ENCODE assay signal across 8 cellular contexts in genomic region chr12:124565071-124565491, GRCh38. TPM values are rescaled to one million over a fixed set of nuclear protein-coding genes. Genes with fewer than 3 reads are reported as not detected.
DNase-seq lines count a peak whose midpoint lies in the region; ATAC-seq, FAIRE-seq and TF ChIP-seq lines count a peak whose summit lies in the region.

No MANE protein-coding gene starts in this region.

- no peak overlapping the region for H2AFZ ChIP-seq in H9 (ENCODE audit: low read length)
- no peak overlapping the region for H2AFZ ChIP-seq in mesenchymal stem cell (ENCODE audit: low read depth, low read length)

- H2BK20ac ChIP-seq in H9 (ENCODE audit: low read depth, low read length, poor library complexity, severe bottlenecking) = no peak overlapping the region

- 71% methylated on average over 12 of the region's 18 CpGs for WGBS in A549 (ENCODE audit: missing lambda C conversion rate)
- no CpG with 5 or more reads among the region's 18 CpGs for WGBS in H9 (ENCODE audit: extremely low coverage, insufficient read length, low lambda C conversion rate)
- 20% methylated on average over 18 of the region's 18 CpGs for WGBS in mesenchymal stem cell

- H3K27ac ChIP-seq in A549 (peak overlapping the region in 1 of 2 experiments; percentile 99; a peak in 3 of 6 replicates), H9 (ENCODE audit: insufficient read length, low read depth, low read length) (no peak overlapping the region), mesenchymal stem cell (ENCODE audit: low read length, poor library complexity, severe bottlenecking) (peak overlapping the region; percentile 55)

- no peaks in the 10 kb centered on the region for H3K9me3 Mint-ChIP-seq in H9

- no peak overlapping the region for H4K8ac ChIP-seq in H9 (replicated peaks; ENCODE audit: insufficient read length, low read depth, low read length)
- peak overlapping the region; percentile 57 for H4K8ac ChIP-seq in mesenchymal stem cell (ENCODE audit: low read length)

- peaks cover 50 to 64% of the 10 kb centered on the region in 2 experiments for H3K4me1 Mint-ChIP-seq in H9

- H3K27ac Mint-ChIP-seq in H9 = no peak overlapping the region; a peak in 1 of 7 replicates

- H3K4me3 Mint-ChIP-seq in H9 = peak overlapping the region; percentile 87 to 90

- H4K20me1 ChIP-seq in H9 (ENCODE audit: control insufficient read depth, insufficient read depth, insufficient read length) = no peaks in the 10 kb centered on the region

- H3K36me3 Mint-ChIP-seq in H9 (ENCODE audit: insufficient read depth in 1 of 3, low read depth in 3 of 3) = no peaks in the 10 kb centered on the region; a peak in 1 of 7 replicates

- H3K9me3 ChIP-seq in A549 = no peaks in the 10 kb centered on the region
- H3K9me3 ChIP-seq in H9 (ENCODE audit: control insufficient read depth, low read depth, low read length) = no peaks in the 10 kb centered on the region
- no peaks in the 10 kb centered on the region for H3K9me3 ChIP-seq in mesenchymal stem cell (ENCODE audit: control insufficient read depth, low read length)

- H2BK120ac ChIP-seq in H9 (ENCODE audit: low read depth, low read length, poor library complexity, severe bottlenecking) (no peak overlapping the region), mesenchymal stem cell (ENCODE audit: low read depth, low read length) (no peak overlapping the region)

- no peak overlapping the region for H2AK5ac ChIP-seq in H9 (ENCODE audit: insufficient read length, low read length)
- no peak overlapping the region for H2AK5ac ChIP-seq in mesenchymal stem cell (ENCODE audit: low read length, severe bottlenecking)

- no peak overlapping the region for H3K23ac ChIP-seq in H9 (ENCODE audit: insufficient read length, low read depth, low read length)
- H3K23ac ChIP-seq in mesenchymal stem cell (ENCODE audit: low read length in 2 of 2) = peak overlapping the region in 1 of 2 experiments; percentile 47

- H3K27me3 Mint-ChIP-seq in H9 (ENCODE audit: low read depth) = no peaks in the 10 kb centered on the region

- H3K18ac ChIP-seq in H9 (ENCODE audit: insufficient read length, low read depth, low read length) = no peak overlapping the region
- peak overlapping the region; percentile 34 to 67 for H3K18ac ChIP-seq in mesenchymal stem cell (ENCODE audit: low read depth in 1 of 2, low read length in 2 of 2)

- DNase-seq in A549 (ENCODE audit: low read depth in 1 of 2, low spot score in 1 of 2) (no peak), H9 (no peak), astrocyte of the spinal cord (ENCODE audit: low read depth, low spot score) (no peak), mesenchymal stem cell (no peak), GDM1 (lab: John Stamatoyannopoulos, UW) (no peak), COLO829 (ENCODE audit: low spot score) (no peak)

- H4K91ac ChIP-seq in H9 (ENCODE audit: insufficient read length, low read depth, low read length) = no peak overlapping the region
- no peak overlapping the region for H4K91ac ChIP-seq in mesenchymal stem cell (ENCODE audit: low read length)

- H3K79me2 ChIP-seq in H9 (ENCODE audit: insufficient read depth, low read length) = peaks cover 48% of the 10 kb centered on the region; the same call in 1 of the 2 replicates

- peaks cover 33% of the 10 kb centered on the region for H3K4me1 ChIP-seq in A549
- H3K4me1 ChIP-seq in H9 (ENCODE audit: insufficient read depth, low read length) = peaks cover 12% of the 10 kb centered on the region; the same call in 1 of the 2 replicates
- H3K4me1 ChIP-seq in mesenchymal stem cell (ENCODE audit: control insufficient read depth, insufficient read depth, low read depth, low read length) = peaks cover 48% of the 10 kb centered on the region

- H3K4ac ChIP-seq in H9 (ENCODE audit: low read depth, low read length) (no peak overlapping the region), mesenchymal stem cell (ENCODE audit: low read depth in 1 of 2, low read length in 2 of 2) (no peak overlapping the region)

- no peak overlapping the region for H3K9ac ChIP-seq in H9 (ENCODE audit: extremely low read depth, insufficient read length, low read length)
- H3K9ac ChIP-seq in mesenchymal stem cell (ENCODE audit: low read length) = no peak overlapping the region

- H3K4me2 ChIP-seq in A549 = peak overlapping the region; percentile 92
- peak overlapping the region; percentile 93 for H3K4me2 ChIP-seq in H9 (ENCODE audit: insufficient read depth, insufficient read length, low read length)
- H3K4me2 ChIP-seq in mesenchymal stem cell (ENCODE audit: low read length, poor library complexity, severe bottlenecking) = peak overlapping the region; percentile 54

- peaks cover 17% of the 10 kb centered on the region for H3K23me2 ChIP-seq in H9 (ENCODE audit: insufficient read length, low read depth, low read length, poor library complexity, severe bottlenecking)

- ATAC-seq in A549 = no peak
- ATAC-seq in HG03095 (IDR thresholded peaks at IDR 0.05; ENCODE audit: unreplicated experiment) = no peak
- no peak for ATAC-seq in HG02870 (IDR thresholded peaks at IDR 0.05; ENCODE audit: unreplicated experiment)

- CTCF ChIA-PET in A549 (lab: Yijun Ruan, JAX) = interaction anchor here (1.4 kb wide), 1 partner anchor 200 kb away, joined by 3 read pairs; no protein-coding TSS in a partner anchor

- H3K4me3 ChIP-seq in A549 = peak overlapping the region; percentile 92; the same call in 2 of the 3 replicates
- peak overlapping the region; percentile 89 for H3K4me3 ChIP-seq in astrocyte of the spinal cord (ENCODE audit: low read depth, low read length)
- peak overlapping the region in 1 of 2 experiments; percentile 56 for H3K4me3 ChIP-seq in mesenchymal stem cell (ENCODE audit: insufficient read depth in 1 of 2, low read depth in 1 of 2, low read length in 2 of 2)

- H2BK15ac ChIP-seq in H9 (ENCODE audit: low read depth, low read length) = no peak overlapping the region
- H2BK15ac ChIP-seq in mesenchymal stem cell (ENCODE audit: low read depth, poor library complexity, severe bottlenecking) = no peak overlapping the region

- H3K36me3 ChIP-seq in mesenchymal stem cell (ENCODE audit: control insufficient read depth in 1 of 2, insufficient read depth in 2 of 2, low read depth in 1 of 2, low read length in 2 of 2) = peaks cover 0 to 12% of the 10 kb centered on the region in 2 experiments

- TF ChIP-seq POLR2A in A549 (IDR thresholded peaks at IDR 0.05; ENCODE audit: low read length) = no peak

- no peak overlapping the region for H2BK12ac ChIP-seq in H9 (ENCODE audit: insufficient read length, low read depth, low read length)
- no peak overlapping the region for H2BK12ac ChIP-seq in mesenchymal stem cell (ENCODE audit: low read length in 2 of 2)

- no peak for TF ChIP-seq EP300 in A549 (IDR thresholded peaks at IDR 0.05)

- H4K5ac ChIP-seq in H9 (ENCODE audit: insufficient read length, low read depth, low read length) = no peak overlapping the region

- FAIRE-seq in A549 (lab: Jason Lieb, UNC) = no peak

- H2BK5ac ChIP-seq in H9 (ENCODE audit: insufficient read length, low read length) = no peak overlapping the region
- no peak overlapping the region for H2BK5ac ChIP-seq in mesenchymal stem cell (ENCODE audit: low read depth, low read length, poor library complexity, severe bottlenecking)

- in situ Hi-C loops in astrocyte of the spinal cord (cut with HindIII; ENCODE audit: low sequenced_read_pairs) = no loop called here

- H3K14ac ChIP-seq in H9 (ENCODE audit: insufficient read depth, low read length) (no peak overlapping the region), mesenchymal stem cell (ENCODE audit: low read length in 2 of 2) (no peak overlapping the region)

- peaks cover 5% of the 10 kb centered on the region for H3K79me1 ChIP-seq in H9 (ENCODE audit: insufficient read depth, low read depth, low read length, poor library complexity, severe bottlenecking)
- H3K79me1 ChIP-seq in mesenchymal stem cell (replicated peaks; ENCODE audit: low read length, poor library complexity, severe bottlenecking) = no peaks in the 10 kb centered on the region

- no peak overlapping the region for H3T11ph ChIP-seq in H9 (ENCODE audit: low read length)

- POLR2A ChIA-PET in A549 (lab: Yijun Ruan, JAX) = no interaction called here

- no peaks in the 10 kb centered on the region for H3K27me3 ChIP-seq in H9 (ENCODE audit: insufficient read depth, low read length)
- H3K27me3 ChIP-seq in mesenchymal stem cell (ENCODE audit: control insufficient read depth in 1 of 2, insufficient read depth in 1 of 2, low read length in 2 of 2) = no peaks in the 10 kb centered on the region

- no peak for TF ChIP-seq RAD21 in A549 (conservative IDR thresholded peaks at IDR 0.05 in 1 of 2, IDR thresholded peaks at IDR 0.05 in 1 of 2)

- H3K56ac ChIP-seq in H9 (ENCODE audit: insufficient read length, low read depth, low read length) = no peak overlapping the region

- TF ChIP-seq CTCF in A549 (IDR thresholded peaks at IDR 0.05) = no peak
- TF ChIP-seq CTCF in H9 (conservative IDR thresholded peaks at IDR 0.05) = no peak
- TF ChIP-seq CTCF in astrocyte of the spinal cord (IDR thresholded peaks at IDR 0.05; ENCODE audit: low read depth, low read length) = no peak

TF ChIP-seq in A549, 52 proteins besides CTCF, POLR2A, EP300 and RAD21 (continues in another document):
- TF ChIP-seq KDM1A (IDR thresholded peaks at IDR 0.05; ENCODE audit: low read depth) = peak; percentile 55; the same call in 1 of the 2 replicates

RNA-seq across cellular contexts. Expression of gene NCOR2, which starts 2.3 kb away (rescaled TPM):
- 14.1 and 19.3 TPM in 2 replicates for polyA plus RNA-seq in A549 (2011; rRNA removed)
- polyA plus RNA-seq in A549 (2012; cell fraction: cytosol; rRNA removed) = 40.4 and 55.7 TPM in 2 replicates
- polyA plus RNA-seq in A549 (2012; cell fraction: nucleus; rRNA removed) = 206 and 232 TPM in 2 replicates
- polyA plus RNA-seq in A549 (2017; fragmentation: RNase III; extraction: RNeasy Plus Mini Kit Qiagen cat#74134 plus additional on column Dnase treatment) = 151 to 170 TPM (median 160 TPM) in 3 replicates
- polyA minus RNA-seq in A549 (2011; rRNA and poly(A)+ RNA removed) = 39.9 and 51.1 TPM in 2 replicates
- 220 and 226 TPM in 2 replicates for total RNA-seq in H9 (2021)
- polyA plus RNA-seq in mesenchymal stem cell (2013, experiment 1 of 2) = 120 TPM
- 113 TPM for polyA plus RNA-seq in mesenchymal stem cell (2013, experiment 2 of 2)
